Comparison of ENCODE assay signal across 24 cellular contexts in genomic region chr3:31523543-31523942, GRCh38.
"Had no signal": no experiment of that assay in that cellular context is flagged by ENCODE, and none has a peak within 500 bp of the region (broad histone marks: within the 10 kb centered on the region; RNA-seq: fewer than 3 reads in every experiment).

No MANE protein-coding gene starts in this region.

- H3K9me3 ChIP-seq: gastroesophageal sphincter, sigmoid colon, thoracic aorta, upper lobe of left lung had no signal

- H3K27me3 ChIP-seq: cardiac muscle cell, gastroesophageal sphincter, neural progenitor cell, sigmoid colon, upper lobe of left lung had no signal

- DNase-seq: activated CD4-positive, alpha-beta T cell treated with anti-CD3 and anti-CD28 coated beads for 36 hours; activated CD4-positive, alpha-beta T cell treated with anti-CD3 and anti-CD28 coated beads, Interleukin-2, amount 50 U/mL, for 4 hours; activated naive CD4-positive, alpha-beta T cell treated with Interleukin-2 at 50 U/mL for 16 hours; activated naive CD8-positive, alpha-beta T cell treated with anti-CD3 and anti-CD28 coated beads, Interleukin-2, amount 10 ng/mL, durations not matched to agents 7 days and 5 days; activated T-cell treated with anti-CD3 and anti-CD28 coated beads, Interleukin-2, amount 50 U/mL, for 48 hours; cortex of kidney; endodermal cell; head of caudate nucleus; hypothalamus; left ventricle myocardium superior; mammary epithelial cell; naive thymus-derived CD8-positive, alpha-beta T cell; sigmoid colon; stimulated activated CD4-positive, alpha-beta T cell treated with anti-CD3 and anti-CD28 coated beads, Interleukin-2, amount 100 ng/mL, for 48 hours; stimulated activated CD8-positive, alpha-beta memory T cell treated with anti-CD3 and anti-CD28 coated beads, Interleukin-4, amount 100 ng/mL, for 48 hours; stimulated activated naive CD4-positive, alpha-beta T cell; T-helper 9 cell; upper lobe of left lung had no signal

- H3K4me1 ChIP-seq: gastroesophageal sphincter, neural progenitor cell, sigmoid colon had no signal

- H3K9ac ChIP-seq: neural progenitor cell had no signal

- ATAC-seq: activated CD4-positive, alpha-beta T cell treated with anti-CD3 and anti-CD28 coated beads for 36 hours; gastroesophageal sphincter; left ventricle myocardium superior; naive thymus-derived CD8-positive, alpha-beta T cell had no signal

- H3K4me2 ChIP-seq: neural progenitor cell had no signal

- H3K27ac ChIP-seq: cardiac muscle cell, epithelial cell of prostate, gastroesophageal sphincter, neural progenitor cell, sigmoid colon, thoracic aorta, upper lobe of left lung had no signal

- H3K36me3 ChIP-seq: cardiac muscle cell, gastroesophageal sphincter, neural progenitor cell, sigmoid colon, thoracic aorta, upper lobe of left lung had no signal

- H3K4me3 ChIP-seq: cardiac muscle cell, gastroesophageal sphincter, neural progenitor cell, sigmoid colon, thoracic aorta, upper lobe of left lung had no signal

- FAIRE-seq: islet of Langerhans had no signal

- H2AFZ ChIP-seq: neural progenitor cell had no signal
